In genomic region chr21:26795866-26796329, GRCh38 we compare ENCODE assay signal across 9 cellular contexts. TPM values are rescaled to one million over a fixed set of nuclear protein-coding genes. Genes with fewer than 3 reads are reported as not detected.
DNase-seq lines count a peak whose midpoint lies in the region; ATAC-seq lines count a peak whose summit lies in the region.
"Had no signal": no experiment of that assay in that cellular context is flagged by ENCODE, and none has a peak within 500 bp of the region (broad histone marks: within the 10 kb centered on the region; RNA-seq: fewer than 3 reads in every experiment).

No MANE protein-coding gene starts in this region.

- DNase-seq in Daoy (ENCODE audit: low read depth) = peak; percentile 35
- peak; percentile 99 to 100 for DNase-seq in SJCRH30
- DNase-seq in Right ventricle myocardium superior = peak; percentile 52
- peak; percentile 83 for DNase-seq in putamen (ENCODE audit: low spot score)
- DNase-seq in stimulated activated effector memory CD8-positive, alpha-beta T cell treated with anti-CD3 and anti-CD28 coated beads, Interleukin-12 subunit alpha, Interleukin-12 subunit beta, amount 100 ng/mL, for 72 hours (ENCODE audit: low spot score in 2 of 2) = no peak
- DNase-seq in GF-D8 (lab: John Stamatoyannopoulos, UW) = no peak
- DNase-seq: NCI-H526 treated with DMSO at 0.1 percent for 48 hours had no signal

- H3K9me3 ChIP-seq in SJCRH30 (replicated peaks) = peaks cover 5% of the 10 kb centered on the region; the same call in 1 of the 2 replicates

- no peaks in the 10 kb centered on the region for H3K36me3 ChIP-seq in SJCRH30

- ATAC-seq in Right ventricle myocardium superior (ENCODE audit: poor library complexity) = peak; percentile 95
- ATAC-seq in GM18502 (IDR thresholded peaks at IDR 0.05; ENCODE audit: poor library complexity, unreplicated experiment) = no peak
- ATAC-seq in stimulated activated effector memory CD8-positive, alpha-beta T cell treated with anti-CD3 and anti-CD28 coated beads, Interleukin-12 subunit alpha, Interleukin-12 subunit beta, amount 100 ng/mL, for 72 hours = no peak
- no peak for ATAC-seq in HG03432 (IDR thresholded peaks at IDR 0.05; ENCODE audit: unreplicated experiment)

- H3K4me1 Mint-ChIP-seq in stimulated activated effector memory CD8-positive, alpha-beta T cell treated with anti-CD3 and anti-CD28 coated beads, Interleukin-12 subunit alpha, Interleukin-12 subunit beta, amount 100 ng/mL, for 72 hours = no peaks in the 10 kb centered on the region

- intact Hi-C loops in Right ventricle myocardium superior (cut with DNase I) = no loop called here

- H3K4me3 Mint-ChIP-seq in stimulated activated effector memory CD8-positive, alpha-beta T cell treated with anti-CD3 and anti-CD28 coated beads, Interleukin-12 subunit alpha, Interleukin-12 subunit beta, amount 100 ng/mL, for 72 hours = no peak overlapping the region

- H3K27me3 ChIP-seq in SJCRH30 = no peaks in the 10 kb centered on the region

- peaks cover 56% of the 10 kb centered on the region for H3K4me1 ChIP-seq in SJCRH30

- H3K27ac Mint-ChIP-seq in stimulated activated effector memory CD8-positive, alpha-beta T cell treated with anti-CD3 and anti-CD28 coated beads, Interleukin-12 subunit alpha, Interleukin-12 subunit beta, amount 100 ng/mL, for 72 hours = no peak overlapping the region

- H3K36me3 Mint-ChIP-seq in stimulated activated effector memory CD8-positive, alpha-beta T cell treated with anti-CD3 and anti-CD28 coated beads, Interleukin-12 subunit alpha, Interleukin-12 subunit beta, amount 100 ng/mL, for 72 hours = no peaks in the 10 kb centered on the region

- H3K9me3 Mint-ChIP-seq in stimulated activated effector memory CD8-positive, alpha-beta T cell treated with anti-CD3 and anti-CD28 coated beads, Interleukin-12 subunit alpha, Interleukin-12 subunit beta, amount 100 ng/mL, for 72 hours = peaks cover 12% of the 10 kb centered on the region

- H3K4me3 ChIP-seq in SJCRH30 = peak overlapping the region; percentile 38

- peak overlapping the region; percentile 99 for H3K27ac ChIP-seq in SJCRH30

RNA-seq across cellular contexts. Expression of gene ADAMTS1, which starts 49.3 kb away (rescaled TPM):
- total RNA-seq in Daoy (2014; rRNA removed; shearing (Covaris generic)) = 33.1 and 35.2 TPM in 2 replicates
- 188 and 220 TPM in 2 replicates for total RNA-seq in SJCRH30 (2014; rRNA removed; shearing (Covaris generic))
- 41.4 TPM for total RNA-seq in Right ventricle myocardium superior

Comparison
In these comparisons a context has a peak if more than half of its experiments do, and no peak if none do; other contexts are left out.
1. DNase-seq: peak in Daoy (single experiment), SJCRH30 (2 of 2), Right ventricle myocardium superior (single experiment) and putamen (single experiment); none in stimulated activated effector memory CD8-positive, alpha-beta T cell treated with anti-CD3 and anti-CD28 coated beads, Interleukin-12 subunit alpha, Interleukin-12 subunit beta, amount 100 ng/mL, for 72 hours (0 of 2) and GF-D8 (single experiment).